ENCODE assay signal across 25 cellular contexts in the genomic region with DNA sequence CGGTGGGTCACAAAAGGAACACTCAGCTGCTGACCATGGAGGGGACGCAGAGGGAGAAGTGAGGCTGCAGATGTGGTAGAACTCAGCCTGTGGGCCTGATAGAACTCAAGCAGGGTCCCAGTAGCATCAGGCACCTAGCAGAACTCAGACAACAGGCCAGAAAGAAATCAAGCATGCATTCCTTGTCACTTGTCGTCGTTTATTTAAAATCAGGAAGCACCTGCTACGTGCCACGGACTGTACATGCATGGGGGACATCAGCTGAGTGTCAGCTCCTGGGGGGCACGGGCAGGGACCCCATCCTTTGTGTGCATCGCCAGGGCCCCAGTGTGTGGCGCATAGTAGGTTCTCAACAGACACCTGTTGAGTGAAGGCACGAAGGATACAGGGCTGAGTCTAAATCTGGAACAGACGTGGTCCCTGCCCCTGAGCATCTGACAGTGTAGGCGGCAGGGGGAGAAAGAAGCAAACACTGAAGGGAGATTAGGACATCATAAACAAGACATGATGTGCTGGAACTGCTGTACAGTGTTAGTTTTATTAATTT.
"Had no signal": no experiment of that assay in that cellular context is flagged by ENCODE, and none has a peak within 500 bp of the region (broad histone marks: within the 10 kb centered on the region; RNA-seq: fewer than 3 reads in every experiment).

No MANE protein-coding gene starts in this region.

- H3K27ac ChIP-seq: breast epithelium, gastrocnemius medialis, left ventricle myocardium inferior, parathyroid adenoma, tibial nerve had no signal

- H3K4me3 ChIP-seq: breast epithelium, gastrocnemius medialis, left ventricle myocardium inferior, lung, tibial nerve had no signal

- H3K4me1 ChIP-seq: breast epithelium, gastrocnemius medialis, left ventricle myocardium inferior, parathyroid adenoma had no signal

- DNase-seq: activated CD4-positive, alpha-beta memory T cell treated with anti-CD3 and anti-CD28 coated beads, Interleukin-2, amount 10 ng/mL, durations not matched to agents 7 days and 5 days; activated CD4-positive, alpha-beta T cell treated with anti-CD3 and anti-CD28 coated beads for 1 hour; activated CD4-positive, alpha-beta T cell treated with anti-CD3 and anti-CD28 coated beads, Interleukin-2, amount 10 ng/mL, durations not matched to agents 7 days and 5 days; activated CD8-positive, alpha-beta memory T cell treated with anti-CD3 and anti-CD28 coated beads, Interleukin-2, amount 10 ng/mL, durations not matched to agents 7 days and 5 days; activated naive CD4-positive, alpha-beta T cell; activated T-cell treated with anti-CD3 and anti-CD28 coated beads, Interleukin-2, amount 50 U/mL, for 48 hours; effector memory CD4-positive, alpha-beta T cell; erythroblast; gastrocnemius medialis; glutamatergic neuron; left ventricle myocardium inferior; mesendoderm; nucleus accumbens; stimulated activated CD4-positive, alpha-beta T cell treated with anti-CD3 and anti-CD28 coated beads, Interleukin-15, amount 100 ng/mL, for 24 hours; stimulated activated CD4-positive, alpha-beta T cell treated with anti-CD3 and anti-CD28 coated beads, Interleukin-2, amount 100 ng/mL, for 24 hours; stimulated activated naive CD4-positive, alpha-beta T cell treated with Interleukin-2 at 50 U/mL for 16 hours; T-helper 2 cell had no signal

- H2AFZ ChIP-seq: parathyroid adenoma had no signal

- H3K79me2 ChIP-seq: parathyroid adenoma had no signal

- H3K4me3 Mint-ChIP-seq: activated CD4-positive, alpha-beta memory T cell treated with anti-CD3 and anti-CD28 coated beads, Interleukin-2, amount 10 ng/mL, durations not matched to agents 7 days and 5 days; activated CD4-positive, alpha-beta T cell treated with anti-CD3 and anti-CD28 coated beads, Interleukin-2, amount 10 ng/mL, durations not matched to agents 7 days and 5 days; activated CD8-positive, alpha-beta memory T cell treated with anti-CD3 and anti-CD28 coated beads, Interleukin-2, amount 10 ng/mL, durations not matched to agents 7 days and 5 days; nephron had no signal

- H3K9me3 ChIP-seq: breast epithelium, gastrocnemius medialis, left ventricle myocardium inferior, tibial nerve had no signal

- H3K36me3 ChIP-seq: gastrocnemius medialis had no signal

- H3K27me3 ChIP-seq: breast epithelium, gastrocnemius medialis, tibial nerve had no signal

- H3K27me3 Mint-ChIP-seq: activated CD4-positive, alpha-beta memory T cell treated with anti-CD3 and anti-CD28 coated beads, Interleukin-2, amount 10 ng/mL, durations not matched to agents 7 days and 5 days; activated CD4-positive, alpha-beta T cell treated with anti-CD3 and anti-CD28 coated beads, Interleukin-2, amount 10 ng/mL, durations not matched to agents 7 days and 5 days; activated CD8-positive, alpha-beta memory T cell treated with anti-CD3 and anti-CD28 coated beads, Interleukin-2, amount 10 ng/mL, durations not matched to agents 7 days and 5 days had no signal

- H3K9me3 Mint-ChIP-seq: activated CD4-positive, alpha-beta memory T cell treated with anti-CD3 and anti-CD28 coated beads, Interleukin-2, amount 10 ng/mL, durations not matched to agents 7 days and 5 days; activated CD4-positive, alpha-beta T cell treated with anti-CD3 and anti-CD28 coated beads, Interleukin-2, amount 10 ng/mL, durations not matched to agents 7 days and 5 days; activated naive CD4-positive, alpha-beta T cell treated with anti-CD3 and anti-CD28 coated beads, Interleukin-2, amount 50 U/mL, for 72 hours; activated T-helper 2 cell treated with anti-CD3 and anti-CD28 coated beads, Interferon-gamma antibody, Interleukin-2, Interleukin-4, amounts not matched to agents 10 μg/mL and 5 μg/mL and 100 μg/mL, durations not matched to agents 14 hours and 24 hours and 36 hours; nephron had no signal

- ATAC-seq: activated CD8-positive, alpha-beta memory T cell treated with anti-CD3 and anti-CD28 coated beads, Interleukin-2, amount 10 ng/mL, durations not matched to agents 7 days and 5 days; activated naive CD4-positive, alpha-beta T cell treated with anti-CD3 and anti-CD28 coated beads, Interleukin-2, amount 50 U/mL, for 72 hours; gastrocnemius medialis; right cardiac atrium had no signal

- H3K9ac ChIP-seq: parathyroid adenoma had no signal

- H3K27ac Mint-ChIP-seq: activated CD4-positive, alpha-beta memory T cell treated with anti-CD3 and anti-CD28 coated beads, Interleukin-2, amount 10 ng/mL, durations not matched to agents 7 days and 5 days; activated CD4-positive, alpha-beta T cell treated with anti-CD3 and anti-CD28 coated beads, Interleukin-2, amount 10 ng/mL, durations not matched to agents 7 days and 5 days; activated CD8-positive, alpha-beta memory T cell treated with anti-CD3 and anti-CD28 coated beads, Interleukin-2, amount 10 ng/mL, durations not matched to agents 7 days and 5 days; activated T-helper 2 cell treated with anti-CD3 and anti-CD28 coated beads, Interferon-gamma antibody, Interleukin-2, Interleukin-4, amounts not matched to agents 10 μg/mL and 5 μg/mL and 100 μg/mL, durations not matched to agents 14 hours and 24 hours and 36 hours; nephron had no signal
